15 cellular contexts compared by ENCODE assay signal in genomic region chr6:166691199-166691598, GRCh38.
DNase-seq lines count a peak whose midpoint lies in the region; ATAC-seq and TF ChIP-seq lines count a peak whose summit lies in the region.
"Had no signal": no experiment of that assay in that cellular context is flagged by ENCODE, and none has a peak within 500 bp of the region (broad histone marks: within the 10 kb centered on the region; RNA-seq: fewer than 3 reads in every experiment).

No MANE protein-coding gene starts in this region.

- peaks cover 12% of the 10 kb centered on the region for H3K4me1 Mint-ChIP-seq in progenitor cell of endocrine pancreas (ENCODE audit: low read depth)
- H3K4me1 Mint-ChIP-seq: stimulated activated effector memory CD8-positive, alpha-beta T cell treated with anti-CD3 and anti-CD28 coated beads, Interleukin-12 subunit alpha, Interleukin-12 subunit beta, amount 100 ng/mL, for 72 hours had no signal

- intact Hi-C loops in lower lobe of right lung (cut with DNase I), result no loop called here

- no peaks in the 10 kb centered on the region for H3K36me3 ChIP-seq in lower lobe of right lung
- H3K36me3 ChIP-seq: spleen had no signal

- in situ Hi-C loops in ACHN (cut with HindIII; ENCODE audit: low pct_ligation_motif_present, low pct_unique_long_range_greater_than_20kb, low sequenced_read_pairs), result no loop called here

- H3K4me3 ChIP-seq in lower lobe of right lung, result no peak overlapping the region
- H3K4me3 ChIP-seq: GM12878, K562, spleen had no signal

- no peaks in the 10 kb centered on the region for H3K36me3 Mint-ChIP-seq in progenitor cell of endocrine pancreas (ENCODE audit: insufficient read depth)
- H3K36me3 Mint-ChIP-seq: stimulated activated effector memory CD8-positive, alpha-beta T cell treated with anti-CD3 and anti-CD28 coated beads, Interleukin-12 subunit alpha, Interleukin-12 subunit beta, amount 100 ng/mL, for 72 hours had no signal

- peaks cover 9% of the 10 kb centered on the region for H3K4me1 ChIP-seq in lower lobe of right lung

- no peak overlapping the region for H3K27ac Mint-ChIP-seq in progenitor cell of endocrine pancreas
- H3K27ac Mint-ChIP-seq: stimulated activated effector memory CD8-positive, alpha-beta T cell treated with anti-CD3 and anti-CD28 coated beads, Interleukin-12 subunit alpha, Interleukin-12 subunit beta, amount 100 ng/mL, for 72 hours had no signal

- ATAC-seq in lower lobe of right lung, result peak; percentile 81 to 94
- ATAC-seq: GM12878; K562; stimulated activated effector memory CD8-positive, alpha-beta T cell treated with anti-CD3 and anti-CD28 coated beads, Interleukin-12 subunit alpha, Interleukin-12 subunit beta, amount 100 ng/mL, for 72 hours had no signal

- H3K27me3 Mint-ChIP-seq in progenitor cell of endocrine pancreas, result peaks cover 56% of the 10 kb centered on the region

- H3K27ac ChIP-seq in lower lobe of right lung, result no peak overlapping the region
- H3K27ac ChIP-seq: spleen had no signal

- DNase-seq in ACHN (peak; percentile 36), M059J (ENCODE audit: low read depth) (peak; percentile 87), dedifferentiated amniotic fluid mesenchymal stem cell (ENCODE audit: extremely low spot score) (peak; percentile 32), lower lobe of right lung (no peak), activated gamma-delta T cell (lab: John Stamatoyannopoulos, UW) (no peak), hypothalamus (lab: John Stamatoyannopoulos, UW) (no peak), progenitor cell of endocrine pancreas (ENCODE audit: low spot score, unreplicated experiment) (no peak)
- no peak for DNase-seq in NK-92 treated with Interleukin-12 subunit alpha and Interleukin-12 subunit beta, amount 100 ng/mL, for 24 hours (lab: John Stamatoyannopoulos, UW)
- DNase-seq: AML-193, kidney, NCI-H446, spleen had no signal

- no peak for TF ChIP-seq CTCF in lower lobe of right lung (IDR thresholded peaks at IDR 0.05)
- TF ChIP-seq CTCF in progenitor cell of endocrine pancreas (IDR thresholded peaks at IDR 0.05; ENCODE audit: unreplicated experiment), result no peak

- H3K27me3 ChIP-seq in lower lobe of right lung (ENCODE audit: low read depth), result no peaks in the 10 kb centered on the region
- H3K27me3 ChIP-seq: spleen had no signal

- H3K9me3 ChIP-seq in lower lobe of right lung, result no peaks in the 10 kb centered on the region
- H3K9me3 ChIP-seq: spleen had no signal

- H3K9me3 Mint-ChIP-seq in progenitor cell of endocrine pancreas (ENCODE audit: low read depth), result no peaks in the 10 kb centered on the region
- H3K9me3 Mint-ChIP-seq: stimulated activated effector memory CD8-positive, alpha-beta T cell treated with anti-CD3 and anti-CD28 coated beads, Interleukin-12 subunit alpha, Interleukin-12 subunit beta, amount 100 ng/mL, for 72 hours had no signal

- no peak overlapping the region for H3K4me3 Mint-ChIP-seq in progenitor cell of endocrine pancreas (ENCODE audit: low read depth)
- H3K4me3 Mint-ChIP-seq: stimulated activated effector memory CD8-positive, alpha-beta T cell treated with anti-CD3 and anti-CD28 coated beads, Interleukin-12 subunit alpha, Interleukin-12 subunit beta, amount 100 ng/mL, for 72 hours had no signal

Comparison
In these comparisons a context has a peak if more than half of its experiments do, and no peak if none do; other contexts are left out.
1. DNase-seq: peak in ACHN (single experiment), M059J (single experiment) and dedifferentiated amniotic fluid mesenchymal stem cell (single experiment); none in lower lobe of right lung (single experiment), NK-92 treated with Interleukin-12 subunit alpha and Interleukin-12 subunit beta, amount 100 ng/mL, for 24 hours (single experiment), activated gamma-delta T cell (single experiment), hypothalamus (0 of 51) and progenitor cell of endocrine pancreas (single experiment).